In the genomic region with DNA sequence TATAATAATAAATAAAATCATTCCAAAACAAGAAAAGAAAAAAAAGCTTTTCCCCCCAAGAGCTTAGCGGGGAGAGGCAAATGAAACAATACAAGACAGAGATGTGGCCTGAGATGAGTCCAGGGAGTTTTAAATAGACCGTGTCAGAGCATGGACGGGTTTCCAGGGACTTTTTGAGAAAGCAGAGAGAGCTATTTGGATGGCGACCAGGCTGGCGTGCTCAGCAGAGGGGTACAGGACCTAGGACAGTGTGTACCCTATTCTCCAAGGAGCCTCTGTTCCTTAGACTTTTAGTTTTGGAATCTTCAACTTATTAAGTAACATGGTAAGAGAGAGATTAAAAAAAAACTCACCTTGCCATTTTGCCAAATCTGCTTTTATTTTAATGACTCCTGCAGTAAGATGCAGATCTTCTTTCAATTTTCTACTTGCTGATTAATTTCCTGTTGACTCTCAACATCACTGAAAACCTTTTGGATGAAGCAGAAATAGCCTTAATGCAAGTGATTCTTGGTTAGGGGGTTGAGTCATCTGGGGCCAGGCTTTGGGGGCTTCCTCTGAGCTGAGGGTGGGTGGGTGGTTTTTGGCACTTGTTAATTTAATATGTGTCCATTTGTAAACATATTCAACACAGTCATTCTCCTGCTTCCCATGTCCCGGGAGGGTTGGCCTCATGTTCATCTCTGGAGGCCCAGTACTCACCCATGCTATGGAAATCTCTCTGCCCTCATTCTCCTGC, we compare ENCODE assay signal across 14 cellular contexts. TPM values are rescaled to one million over a fixed set of nuclear protein-coding genes. Genes with fewer than 3 reads are reported as not detected.
DNase-seq lines count a peak whose midpoint lies in the region; ATAC-seq and TF ChIP-seq lines count a peak whose summit lies in the region.
"Had no signal": no experiment of that assay in that cellular context is flagged by ENCODE, and none has a peak within 500 bp of the region (broad histone marks: within the 10 kb centered on the region; RNA-seq: fewer than 3 reads in every experiment).

No MANE protein-coding gene starts in this region.

- no peaks in the 10 kb centered on the region for H3K9me3 Mint-ChIP-seq in chondrocyte (ENCODE audit: low read depth)
- H3K9me3 Mint-ChIP-seq: CD8-positive, alpha-beta memory T cell; stimulated activated naive CD8-positive, alpha-beta T cell treated with anti-CD3 and anti-CD28 coated beads, Interleukin-15, Interleukin-2, amounts not matched to agents 100 ng/mL and 50 ng/mL, for 24 hours had no signal

- ATAC-seq in Right ventricle myocardium superior (ENCODE audit: poor library complexity), result peak; percentile 80

- H3K4me3 Mint-ChIP-seq in chondrocyte (ENCODE audit: unreplicated experiment), result no peak overlapping the region
- H3K4me3 Mint-ChIP-seq: CD8-positive, alpha-beta memory T cell; stimulated activated naive CD8-positive, alpha-beta T cell treated with anti-CD3 and anti-CD28 coated beads, Interleukin-15, Interleukin-2, amounts not matched to agents 100 ng/mL and 50 ng/mL, for 24 hours had no signal

- intact Hi-C loops in Right ventricle myocardium superior (cut with DNase I) (no loop called here), prostate gland (cut with DNase I) (no loop called here), uterus (cut with DNase I; ENCODE audit: low total_unique reads) (no loop called here)

- peaks cover 3% of the 10 kb centered on the region for H3K27me3 Mint-ChIP-seq in chondrocyte (ENCODE audit: low read depth)

- TF ChIP-seq CTCF in prostate gland (IDR thresholded peaks at IDR 0.05) (no peak), uterus (IDR thresholded peaks at IDR 0.05) (no peak), chondrocyte (IDR thresholded peaks at IDR 0.05) (no peak)

- WGBS in prostate gland, result 24% methylated on average over 6 of the region's 6 CpGs

- peak overlapping the region; percentile 35 to 70 for H3K27ac ChIP-seq in prostate gland
- peak overlapping the region; percentile 64 to 83 for H3K27ac ChIP-seq in uterus

- TF ChIP-seq POLR2A in prostate gland (IDR thresholded peaks at IDR 0.05) (no peak), uterus (IDR thresholded peaks at IDR 0.05) (no peak)

- H3K27me3 ChIP-seq in adipocyte (replicated peaks; ENCODE audit: control insufficient read depth, insufficient read depth, low read length), result no peaks in the 10 kb centered on the region
- H3K27me3 ChIP-seq in prostate gland (replicated peaks; ENCODE audit: insufficient read depth), result no peaks in the 10 kb centered on the region
- no peaks in the 10 kb centered on the region for H3K27me3 ChIP-seq in uterus

- H3K36me3 ChIP-seq in adipocyte (ENCODE audit: control insufficient read depth, insufficient read depth, low read length, severe bottlenecking), result no peaks in the 10 kb centered on the region
- H3K36me3 ChIP-seq in prostate gland, result no peaks in the 10 kb centered on the region
- H3K36me3 ChIP-seq in uterus, result no peaks in the 10 kb centered on the region

- H3K9me3 ChIP-seq in adipocyte (ENCODE audit: control insufficient read depth, low read length), result no peaks in the 10 kb centered on the region
- H3K9me3 ChIP-seq in prostate gland, result no peaks in the 10 kb centered on the region
- no peaks in the 10 kb centered on the region for H3K9me3 ChIP-seq in uterus

- H3K27ac Mint-ChIP-seq in chondrocyte (ENCODE audit: unreplicated experiment), result no peak overlapping the region
- H3K27ac Mint-ChIP-seq: CD8-positive, alpha-beta memory T cell; stimulated activated naive CD8-positive, alpha-beta T cell treated with anti-CD3 and anti-CD28 coated beads, Interleukin-15, Interleukin-2, amounts not matched to agents 100 ng/mL and 50 ng/mL, for 24 hours had no signal

- H3K4me3 ChIP-seq in adipocyte (ENCODE audit: low read length), result peak overlapping the region; percentile 46
- H3K4me3 ChIP-seq in prostate gland, result no peak overlapping the region
- H3K4me3 ChIP-seq in uterus, result no peak overlapping the region

- peak overlapping the region; percentile 64 for H3K9ac ChIP-seq in adipocyte (ENCODE audit: low read length)

- H3K36me3 Mint-ChIP-seq in chondrocyte (ENCODE audit: low read depth), result peaks cover 1% of the 10 kb centered on the region
- H3K36me3 Mint-ChIP-seq: CD8-positive, alpha-beta memory T cell had no signal

- H3K4me1 ChIP-seq in adipocyte (ENCODE audit: control insufficient read depth, insufficient read depth, low read length), result peaks cover 40% of the 10 kb centered on the region
- peaks cover 4% of the 10 kb centered on the region for H3K4me1 ChIP-seq in prostate gland (replicated peaks)
- H3K4me1 ChIP-seq in uterus, result no peaks in the 10 kb centered on the region

- peaks cover under 1% of the 10 kb centered on the region for H3K4me1 Mint-ChIP-seq in chondrocyte (ENCODE audit: low read depth)
- H3K4me1 Mint-ChIP-seq: CD8-positive, alpha-beta memory T cell had no signal

- DNase-seq in adipocyte (ENCODE audit: low read depth), result no peak
- DNase-seq in Right ventricle myocardium superior, result peak; percentile 67
- DNase-seq in prostate gland (ENCODE audit: low spot score), result peak; percentile 30
- peak; percentile 78 to 79 for DNase-seq in uterus
- no peak for DNase-seq in SIG-M5 (lab: John Stamatoyannopoulos, UW)
- DNase-seq in dedifferentiated amniotic fluid mesenchymal stem cell (ENCODE audit: extremely low spot score), result no peak
- no peak for DNase-seq in chondrocyte (ENCODE audit: low spot score)
- DNase-seq: CD8-positive, alpha-beta memory T cell; effector memory CD4-positive, alpha-beta T cell; NCI-H1105 treated with DMSO at 0.1 percent for 48 hours; posterior cingulate gyrus; SHP77; stimulated activated CD4-positive, alpha-beta T cell treated with anti-CD3 and anti-CD28 coated beads, Interleukin-4, amount 100 ng/mL, for 24 hours had no signal

RNA-seq across cellular contexts. Expression of a gene that starts 49.6 kb away (rescaled TPM):
- total RNA-seq in Right ventricle myocardium superior (10.9 TPM), prostate gland (10 to 100 TPM; 14.3 to 21.6 TPM), uterus (10 to 100 TPM; 23.8 to 87.6 (median 30.3) TPM), chondrocyte (20.8 to 43.0 TPM (median 38.5 TPM) in 3 replicates)
- total RNA-seq: CD8-positive, alpha-beta memory T cell had no signal

Comparison
In these comparisons a context has a peak if more than half of its experiments do, and no peak if none do; other contexts are left out.
1. DNase-seq: peak in Right ventricle myocardium superior (single experiment), prostate gland (single experiment) and uterus (2 of 2); none in adipocyte (single experiment), SIG-M5 (single experiment), dedifferentiated amniotic fluid mesenchymal stem cell (single experiment) and chondrocyte (single experiment).